In the genomic region with DNA sequence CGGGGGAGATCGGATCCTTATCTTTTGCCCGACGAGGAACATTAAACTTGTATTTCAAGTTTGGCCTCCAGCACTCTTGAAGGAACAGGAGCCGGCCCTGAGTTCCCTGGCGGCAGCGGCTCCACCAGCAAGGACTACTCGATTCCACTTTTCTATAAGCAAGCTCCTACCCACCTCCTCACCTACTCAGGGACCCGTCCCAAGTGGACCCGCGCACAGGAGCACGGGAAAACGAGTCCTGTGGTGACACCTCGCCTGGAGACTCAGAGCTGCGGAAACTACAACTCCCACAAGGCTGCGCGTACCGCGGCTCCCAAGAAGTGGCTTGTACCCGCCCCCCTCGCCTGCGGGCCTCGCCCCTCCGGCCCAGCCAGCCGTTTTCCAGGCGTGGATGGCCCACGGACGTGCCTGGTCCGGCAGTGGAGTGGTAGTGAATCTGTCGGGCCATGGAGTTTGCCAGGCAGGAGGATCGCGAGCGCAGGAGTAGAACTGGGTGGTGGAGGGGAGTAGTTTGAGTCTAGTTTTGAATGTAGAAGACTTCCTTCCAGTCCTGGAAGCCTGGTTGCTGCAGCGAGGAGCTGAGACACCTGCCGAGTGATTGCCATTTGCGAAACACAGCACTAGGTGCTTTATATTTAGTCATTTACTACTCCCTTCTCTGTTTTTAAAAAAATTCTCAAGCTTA, we compare ENCODE assay signal across 8 cellular contexts. TPM values are rescaled to one million over a fixed set of nuclear protein-coding genes. Genes with fewer than 3 reads are reported as not detected.
DNase-seq lines count a peak whose midpoint lies in the region; ATAC-seq and TF ChIP-seq lines count a peak whose summit lies in the region.

Gene ACP6 (minus strand): TSS at position 206 of the 685 bp plus-strand sequence. CDS start 476 bp downstream, outside the sequence.

- H3K9me3 ChIP-seq in aorta (ENCODE audit: control insufficient read depth, low read length), result no peaks in the 10 kb centered on the region

- TF ChIP-seq CTCF in astrocyte of the cerebellum (IDR thresholded peaks at IDR 0.05; ENCODE audit: low read depth, low read length, missing control alignments), result no peak

- in situ Hi-C loops in astrocyte of the cerebellum (cut with HindIII; ENCODE audit: low sequenced_read_pairs), result no loop called here

- 2% methylated on average over 36 of the region's 36 CpGs for WGBS in aorta, 2 donors

- no peaks in the 10 kb centered on the region for H3K4me1 ChIP-seq in aorta (ENCODE audit: control insufficient read depth in 1 of 2, insufficient read depth in 2 of 2, low read length in 2 of 2)

- H3K27me3 ChIP-seq in aorta (ENCODE audit: control insufficient read depth in 1 of 2, insufficient read depth in 2 of 2, low read length in 1 of 2), result no peaks in the 10 kb centered on the region

- H3K4me3 ChIP-seq in astrocyte of the cerebellum (ENCODE audit: low read depth, low read length), result peak within 1 kb of the TSS; percentile 65
- peak within 1 kb of the TSS; percentile 75 to 97 for H3K4me3 ChIP-seq in aorta (ENCODE audit: low read length in 2 of 2)

- peak; percentile 87 for DNase-seq in NCI-H1694 treated with DMSO at 0.1 percent for 48 hours (lab: John Stamatoyannopoulos, UW)
- DNase-seq in T-helper 22 cell (ENCODE audit: low read depth), result peak; percentile 82
- peak; percentile 90 for DNase-seq in astrocyte of the cerebellum (ENCODE audit: low read depth)
- peak; percentile 92 for DNase-seq in hepatic stellate cell (ENCODE audit: low spot score)
- DNase-seq in putamen (ENCODE audit: low spot score), result peak; percentile 96
- peak; percentile 97 to 98 for DNase-seq in aorta

- H3K27ac ChIP-seq in aorta (ENCODE audit: low read depth in 1 of 2, low read length in 2 of 2), result peak within 1 kb of the TSS in 1 of 2 donors; percentile 76

- no peaks in the 10 kb centered on the region for H3K36me3 ChIP-seq in aorta (ENCODE audit: control insufficient read depth in 1 of 2, insufficient read depth in 2 of 2, low read length in 1 of 2)

- intact Hi-C loops in aorta (cut with DNase I), result no loop called here

- peak; percentile 96 for ATAC-seq in GM18498 (IDR thresholded peaks at IDR 0.05; ENCODE audit: unreplicated experiment)
- ATAC-seq in HG02938 (IDR thresholded peaks at IDR 0.05; ENCODE audit: unreplicated experiment), result peak; percentile 86
- peak; percentile 98 for ATAC-seq in aorta (ENCODE audit: low FRiP score)

RNA-seq across cellular contexts. Expression of gene ACP6, which starts in this region (rescaled TPM):
- total RNA-seq in aorta, result 10 to 100 TPM; 13.4 to 15.6 TPM
- 10 to 100 TPM in 1 of 2 donors, 1 to 10 TPM in 1; 5.9 to 24.0 TPM for polyA plus RNA-seq in aorta
